Comparison of ENCODE assay signal across 1 cellular context in genomic region chr9:34647084-34647403, GRCh38.
TF ChIP-seq lines count a peak whose summit lies in the region.

No MANE protein-coding gene starts in this region.

TF ChIP-seq in HepG2, 621 proteins besides CTCF, POLR2A, EP300 and RAD21 (continues in another document):
- TF ChIP-seq, protein P1, sequence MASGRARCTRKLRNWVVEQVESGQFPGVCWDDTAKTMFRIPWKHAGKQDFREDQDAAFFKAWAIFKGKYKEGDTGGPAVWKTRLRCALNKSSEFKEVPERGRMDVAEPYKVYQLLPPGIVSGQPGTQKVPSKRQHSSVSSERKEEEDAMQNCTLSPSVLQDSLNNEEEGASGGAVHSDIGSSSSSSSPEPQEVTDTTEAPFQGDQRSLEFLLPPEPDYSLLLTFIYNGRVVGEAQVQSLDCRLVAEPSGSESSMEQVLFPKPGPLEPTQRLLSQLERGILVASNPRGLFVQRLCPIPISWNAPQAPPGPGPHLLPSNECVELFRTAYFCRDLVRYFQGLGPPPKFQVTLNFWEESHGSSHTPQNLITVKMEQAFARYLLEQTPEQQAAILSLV (CRISPR knock-in tag; IDR thresholded peaks at IDR 0.05; ENCODE audit: borderline replicate concordance) = no peak
- TF ChIP-seq ZNF263 (CRISPR knock-in tag; IDR thresholded peaks at IDR 0.05) (0 out of 2 replicates have a peak, but pooled peaks have one; percentile 1), ZNF678 (CRISPR knock-in tag; IDR thresholded peaks at IDR 0.05) (0 out of 2 replicates have a peak, but pooled peaks have one; percentile 80), ZBTB3 (CRISPR knock-in tag; IDR thresholded peaks at IDR 0.05; ENCODE audit: borderline replicate concordance, low read depth) (0 out of 2 replicates have a peak, but pooled peaks have one; percentile 2), ZNF280B (CRISPR knock-in tag; IDR thresholded peaks at IDR 0.05; ENCODE audit: borderline replicate concordance) (peak; percentile 5; the same call in 1 of the 2 replicates), ZNF703 (CRISPR knock-in tag; IDR thresholded peaks at IDR 0.05; ENCODE audit: borderline replicate concordance) (0 out of 2 replicates have a peak, but pooled peaks have one; percentile 7), HMGXB4 (CRISPR knock-in tag; IDR thresholded peaks at IDR 0.05; ENCODE audit: borderline replicate concordance in 1 of 2, low read depth in 1 of 2) (peak in 1 of 2 experiments; percentile 16; a peak in 1 of 4 replicates), ZNF558 (CRISPR knock-in tag; IDR thresholded peaks at IDR 0.05; ENCODE audit: borderline replicate concordance) (peak; percentile 70; the same call in 1 of the 2 replicates), DDIT3 (CRISPR knock-in tag; IDR thresholded peaks at IDR 0.05) (no peak), ZNF407 (CRISPR knock-in tag; IDR thresholded peaks at IDR 0.05; ENCODE audit: not compliant biosample characterization) (peak; percentile 4), ZNF484 (CRISPR knock-in tag; IDR thresholded peaks at IDR 0.05; ENCODE audit: borderline replicate concordance, low read depth) (no peak), ZNF530 (CRISPR knock-in tag; IDR thresholded peaks at IDR 0.05; ENCODE audit: low read depth) (0 out of 2 replicates have a peak, but pooled peaks have one; percentile 27)
- TF ChIP-seq, protein P2, sequence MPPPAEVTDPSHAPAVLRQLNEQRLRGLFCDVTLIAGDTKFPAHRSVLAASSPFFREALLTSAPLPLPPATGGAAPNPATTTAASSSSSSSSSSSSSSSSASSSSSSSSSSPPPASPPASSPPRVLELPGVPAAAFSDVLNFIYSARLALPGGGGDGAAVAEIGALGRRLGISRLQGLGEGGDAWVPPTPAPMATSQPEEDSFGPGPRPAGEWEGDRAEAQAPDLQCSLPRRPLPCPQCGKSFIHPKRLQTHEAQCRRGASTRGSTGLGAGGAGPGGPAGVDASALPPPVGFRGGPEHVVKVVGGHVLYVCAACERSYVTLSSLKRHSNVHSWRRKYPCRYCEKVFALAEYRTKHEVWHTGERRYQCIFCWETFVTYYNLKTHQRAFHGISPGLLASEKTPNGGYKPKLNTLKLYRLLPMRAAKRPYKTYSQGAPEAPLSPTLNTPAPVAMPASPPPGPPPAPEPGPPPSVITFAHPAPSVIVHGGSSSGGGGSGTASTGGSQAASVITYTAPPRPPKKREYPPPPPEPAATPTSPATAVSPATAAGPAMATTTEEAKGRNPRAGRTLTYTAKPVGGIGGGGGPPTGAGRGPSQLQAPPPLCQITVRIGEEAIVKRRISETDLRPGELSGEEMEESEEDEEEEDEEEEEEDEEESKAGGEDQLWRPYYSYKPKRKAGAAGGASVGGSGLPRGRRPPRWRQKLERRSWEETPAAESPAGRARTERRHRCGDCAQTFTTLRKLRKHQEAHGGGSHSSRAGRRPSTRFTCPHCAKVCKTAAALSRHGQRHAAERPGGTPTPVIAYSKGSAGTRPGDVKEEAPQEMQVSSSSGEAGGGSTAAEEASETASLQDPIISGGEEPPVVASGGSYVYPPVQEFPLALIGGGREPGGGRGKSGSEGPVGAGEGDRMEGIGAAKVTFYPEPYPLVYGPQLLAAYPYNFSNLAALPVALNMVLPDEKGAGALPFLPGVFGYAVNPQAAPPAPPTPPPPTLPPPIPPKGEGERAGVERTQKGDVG (CRISPR knock-in tag; IDR thresholded peaks at IDR 0.05; ENCODE audit: borderline replicate concordance) = no peak
- TF ChIP-seq, protein P3, sequence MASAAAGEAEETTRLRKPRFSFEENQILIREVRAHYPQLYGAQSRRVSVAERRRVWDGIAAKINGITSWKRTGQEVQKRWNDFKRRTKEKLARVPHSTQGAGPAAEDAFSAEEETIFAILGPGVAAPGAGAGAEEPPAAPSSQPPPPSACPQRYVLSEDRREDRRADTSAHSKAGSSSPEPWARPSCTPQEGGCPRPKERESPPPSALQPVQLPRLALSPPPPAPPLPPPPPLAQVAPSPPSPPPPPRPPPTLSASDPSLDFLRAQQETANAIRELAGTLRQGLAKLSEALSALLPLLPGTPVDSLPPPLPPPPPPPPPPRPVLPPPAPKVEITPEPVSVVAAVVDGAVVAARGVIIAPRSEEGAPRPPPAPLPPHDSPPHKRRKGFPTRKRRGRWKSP (CRISPR knock-in tag; IDR thresholded peaks at IDR 0.05) = 0 out of 2 replicates have a peak, but pooled peaks have one; percentile 4
- TF ChIP-seq, protein P4, sequence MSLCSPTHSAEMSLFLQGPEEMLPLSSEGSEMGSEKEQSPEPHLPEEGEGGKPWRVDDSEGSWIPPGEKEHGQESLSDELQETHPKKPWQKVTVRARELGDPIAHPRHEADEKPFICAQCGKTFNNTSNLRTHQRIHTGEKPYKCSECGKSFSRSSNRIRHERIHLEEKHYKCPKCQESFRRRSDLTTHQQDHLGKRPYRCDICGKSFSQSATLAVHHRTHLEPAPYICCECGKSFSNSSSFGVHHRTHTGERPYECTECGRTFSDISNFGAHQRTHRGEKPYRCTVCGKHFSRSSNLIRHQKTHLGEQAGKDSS (CRISPR knock-in tag; IDR thresholded peaks at IDR 0.05; ENCODE audit: borderline replicate concordance, low read depth) = no peak
- TF ChIP-seq, protein P5, sequence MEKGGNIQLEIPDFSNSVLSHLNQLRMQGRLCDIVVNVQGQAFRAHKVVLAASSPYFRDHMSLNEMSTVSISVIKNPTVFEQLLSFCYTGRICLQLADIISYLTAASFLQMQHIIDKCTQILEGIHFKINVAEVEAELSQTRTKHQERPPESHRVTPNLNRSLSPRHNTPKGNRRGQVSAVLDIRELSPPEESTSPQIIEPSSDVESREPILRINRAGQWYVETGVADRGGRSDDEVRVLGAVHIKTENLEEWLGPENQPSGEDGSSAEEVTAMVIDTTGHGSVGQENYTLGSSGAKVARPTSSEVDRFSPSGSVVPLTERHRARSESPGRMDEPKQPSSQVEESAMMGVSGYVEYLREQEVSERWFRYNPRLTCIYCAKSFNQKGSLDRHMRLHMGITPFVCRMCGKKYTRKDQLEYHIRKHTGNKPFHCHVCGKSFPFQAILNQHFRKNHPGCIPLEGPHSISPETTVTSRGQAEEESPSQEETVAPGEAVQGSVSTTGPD (CRISPR knock-in tag; IDR thresholded peaks at IDR 0.05) = peak; percentile 12; the same call in 1 of the 2 replicates
- TF ChIP-seq, protein P6, sequence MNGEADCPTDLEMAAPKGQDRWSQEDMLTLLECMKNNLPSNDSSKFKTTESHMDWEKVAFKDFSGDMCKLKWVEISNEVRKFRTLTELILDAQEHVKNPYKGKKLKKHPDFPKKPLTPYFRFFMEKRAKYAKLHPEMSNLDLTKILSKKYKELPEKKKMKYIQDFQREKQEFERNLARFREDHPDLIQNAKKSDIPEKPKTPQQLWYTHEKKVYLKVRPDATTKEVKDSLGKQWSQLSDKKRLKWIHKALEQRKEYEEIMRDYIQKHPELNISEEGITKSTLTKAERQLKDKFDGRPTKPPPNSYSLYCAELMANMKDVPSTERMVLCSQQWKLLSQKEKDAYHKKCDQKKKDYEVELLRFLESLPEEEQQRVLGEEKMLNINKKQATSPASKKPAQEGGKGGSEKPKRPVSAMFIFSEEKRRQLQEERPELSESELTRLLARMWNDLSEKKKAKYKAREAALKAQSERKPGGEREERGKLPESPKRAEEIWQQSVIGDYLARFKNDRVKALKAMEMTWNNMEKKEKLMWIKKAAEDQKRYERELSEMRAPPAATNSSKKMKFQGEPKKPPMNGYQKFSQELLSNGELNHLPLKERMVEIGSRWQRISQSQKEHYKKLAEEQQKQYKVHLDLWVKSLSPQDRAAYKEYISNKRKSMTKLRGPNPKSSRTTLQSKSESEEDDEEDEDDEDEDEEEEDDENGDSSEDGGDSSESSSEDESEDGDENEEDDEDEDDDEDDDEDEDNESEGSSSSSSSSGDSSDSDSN (CRISPR knock-in tag; IDR thresholded peaks at IDR 0.05) = 0 out of 2 replicates have a peak, but pooled peaks have one; percentile 11
